Comparison of ENCODE assay signal across 12 cellular contexts in genomic region chr17:80941743-80942211, GRCh38. TPM values are rescaled to one million over a fixed set of nuclear protein-coding genes. Genes with fewer than 3 reads are reported as not detected.
DNase-seq lines count a peak whose midpoint lies in the region; ATAC-seq and TF ChIP-seq lines count a peak whose summit lies in the region.
"Had no signal": no experiment of that assay in that cellular context is flagged by ENCODE, and none has a peak within 500 bp of the region (broad histone marks: within the 10 kb centered on the region; RNA-seq: fewer than 3 reads in every experiment).

No MANE protein-coding gene starts in this region.

- H3K4me1 Mint-ChIP-seq in naive thymus-derived CD4-positive, alpha-beta T cell: peaks cover 19 to 30% (median 27%) of the 10 kb centered on the region in 7 donors

- H3K4me1 ChIP-seq in naive thymus-derived CD4-positive, alpha-beta T cell (ENCODE audit: control insufficient read depth in 2 of 2, insufficient read depth in 2 of 2, low read length in 2 of 2): peaks cover 8 to 17% of the 10 kb centered on the region in 2 donors

- H3K27me3 ChIP-seq in naive thymus-derived CD4-positive, alpha-beta T cell (ENCODE audit: control insufficient read depth in 2 of 2, insufficient read depth in 2 of 2, low read length in 2 of 2): no peaks in the 10 kb centered on the region

- no peaks in the 10 kb centered on the region for H3K9me3 ChIP-seq in naive thymus-derived CD4-positive, alpha-beta T cell (ENCODE audit: control insufficient read depth in 2 of 3, low read length in 3 of 3)

- H3K27ac ChIP-seq in naive thymus-derived CD4-positive, alpha-beta T cell (ENCODE audit: low read depth, low read length): no peak overlapping the region
- H3K27ac ChIP-seq: C4-2B, KMS-11 had no signal

- CTCF ChIA-PET in naive thymus-derived CD4-positive, alpha-beta T cell (lab: Charles Lee): no interaction called here

- intact Hi-C loops in left ventricle myocardium superior (cut with micrococcal nuclease) (no loop called here), sciatic nerve (cut with DNase I) (no loop called here)
- intact Hi-C loops in naive thymus-derived CD4-positive, alpha-beta T cell (cut with micrococcal nuclease): no loop called here

- in situ Hi-C loops in astrocyte of the cerebellum (cut with HindIII; ENCODE audit: low sequenced_read_pairs): no loop called here

- H3K27me3 Mint-ChIP-seq in naive thymus-derived CD4-positive, alpha-beta T cell: no peaks in the 10 kb centered on the region

- H3K4me3 ChIP-seq in astrocyte of the cerebellum (ENCODE audit: low read depth, low read length): no peak overlapping the region
- H3K4me3 ChIP-seq in naive thymus-derived CD4-positive, alpha-beta T cell (ENCODE audit: low read length): no peak overlapping the region
- H3K4me3 ChIP-seq: skin epidermis had no signal

- H3K36me3 Mint-ChIP-seq in naive thymus-derived CD4-positive, alpha-beta T cell: peaks cover 11 to 26% (median 24%) of the 10 kb centered on the region in 5 donors

- no peak overlapping the region for H3K4me3 Mint-ChIP-seq in naive thymus-derived CD4-positive, alpha-beta T cell
- H3K4me3 Mint-ChIP-seq: activated T-cell treated with anti-CD3 and anti-CD28 coated beads, Interleukin-2, amount 50 U/mL, for 4 hours had no signal

- POLR2A ChIA-PET in naive thymus-derived CD4-positive, alpha-beta T cell (lab: Charles Lee): no interaction called here

- DNase-seq in Ammon's horn (ENCODE audit: low spot score): peak; percentile 56
- peak; percentile 60 for DNase-seq in astrocyte of the cerebellum (ENCODE audit: low read depth)
- DNase-seq in left ventricle myocardium superior: peak; percentile 60
- DNase-seq in sciatic nerve (ENCODE audit: low spot score): peak; percentile 60
- DNase-seq in naive thymus-derived CD4-positive, alpha-beta T cell: no peak
- DNase-seq: activated T-cell treated with anti-CD3 and anti-CD28 coated beads, Interleukin-2, amount 50 U/mL, for 4 hours had no signal

- H3K27ac Mint-ChIP-seq in naive thymus-derived CD4-positive, alpha-beta T cell: peak overlapping the region in 1 of 9 donors; percentile 34

- TF ChIP-seq CTCF in astrocyte of the cerebellum (IDR thresholded peaks at IDR 0.05; ENCODE audit: low read depth, low read length, missing control alignments): peak; percentile 14

- H3K9me3 Mint-ChIP-seq in naive thymus-derived CD4-positive, alpha-beta T cell: peaks cover 0 to 4% (median 0%) of the 10 kb centered on the region in 11 donors
- H3K9me3 Mint-ChIP-seq: activated T-cell treated with anti-CD3 and anti-CD28 coated beads, Interleukin-2, amount 50 U/mL, for 4 hours had no signal

- ATAC-seq in left ventricle myocardium superior (peak; percentile 52), sciatic nerve (peak; percentile 53), GM18861 (IDR thresholded peaks at IDR 0.05; ENCODE audit: unreplicated experiment) (no peak), HG03025 (IDR thresholded peaks at IDR 0.05; ENCODE audit: low FRiP score, unreplicated experiment) (no peak), HG03280 (IDR thresholded peaks at IDR 0.05; ENCODE audit: unreplicated experiment) (no peak)
- ATAC-seq in naive thymus-derived CD4-positive, alpha-beta T cell: no peak
- ATAC-seq: activated T-cell treated with anti-CD3 and anti-CD28 coated beads, Interleukin-2, amount 50 U/mL, for 4 hours had no signal

- H3K36me3 ChIP-seq in naive thymus-derived CD4-positive, alpha-beta T cell (ENCODE audit: control insufficient read depth in 2 of 3, insufficient read depth in 3 of 3, low read length in 3 of 3): peaks cover 0 to 55% (median 3%) of the 10 kb centered on the region in 3 experiments

RNA-seq across cellular contexts. Expression of gene CHMP6, which starts 49.9 kb away (rescaled TPM):
- total RNA-seq in left ventricle myocardium superior (19.5 TPM), sciatic nerve (26.8 TPM)
- total RNA-seq in naive thymus-derived CD4-positive, alpha-beta T cell: 10 to 100 TPM; 26.4 to 49.9 (median 41.7) TPM
- polyA plus RNA-seq in naive thymus-derived CD4-positive, alpha-beta T cell: 10 to 100 TPM; 49.8 to 55.4 TPM

Comparison
In these comparisons a context has a peak if more than half of its experiments do, and no peak if none do; other contexts are left out.
1. DNase-seq: peak in Ammon's horn (single experiment), astrocyte of the cerebellum (single experiment), left ventricle myocardium superior (single experiment) and sciatic nerve (single experiment); none in naive thymus-derived CD4-positive, alpha-beta T cell (0 of 9).
2. ATAC-seq: peak in left ventricle myocardium superior (single experiment) and sciatic nerve (single experiment); none in GM18861 (single experiment), HG03025 (single experiment), HG03280 (single experiment) and naive thymus-derived CD4-positive, alpha-beta T cell (single experiment).